In the genomic region with DNA sequence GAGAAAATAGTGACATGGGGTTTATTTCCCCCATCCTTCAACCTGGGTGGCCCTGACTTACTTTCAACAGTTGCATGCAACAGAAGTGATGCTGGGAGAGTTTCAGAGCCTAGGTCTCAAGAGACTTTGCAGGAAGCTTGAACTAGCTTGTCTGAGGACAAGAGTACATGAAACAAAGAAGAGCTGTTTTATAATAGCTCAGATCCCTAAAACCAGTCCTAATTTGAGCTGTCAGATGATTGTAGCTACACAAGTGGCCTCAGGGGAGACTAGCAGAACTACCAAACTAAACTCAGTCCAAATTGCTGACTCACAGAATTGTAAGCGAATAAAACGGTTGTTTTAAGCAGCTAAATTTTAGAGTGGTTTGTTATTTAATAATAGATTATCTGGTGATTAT, we compare ENCODE assay signal across 7 cellular contexts. TPM values are rescaled to one million over a fixed set of nuclear protein-coding genes. Genes with fewer than 3 reads are reported as not detected.
DNase-seq lines count a peak whose midpoint lies in the region; ATAC-seq lines count a peak whose summit lies in the region.

No MANE protein-coding gene starts in this region.

- no peak overlapping the region for H3K27ac Mint-ChIP-seq in activated CD4-positive, alpha-beta T cell treated with anti-CD3 and anti-CD28 coated beads for 36 hours
- H3K27ac Mint-ChIP-seq in CD8-positive, alpha-beta memory T cell, result peak overlapping the region in 1 of 8 donors; percentile 47

- H3K27ac ChIP-seq in CD8-positive, alpha-beta memory T cell (ENCODE audit: low read depth, low read length), result no peak overlapping the region

- peaks cover 3% of the 10 kb centered on the region for H3K9me3 Mint-ChIP-seq in activated CD4-positive, alpha-beta T cell treated with anti-CD3 and anti-CD28 coated beads for 36 hours (ENCODE audit: low read depth)
- no peaks in the 10 kb centered on the region for H3K9me3 Mint-ChIP-seq in CD8-positive, alpha-beta memory T cell

- no peaks in the 10 kb centered on the region for H3K27me3 ChIP-seq in CD8-positive, alpha-beta memory T cell (ENCODE audit: insufficient read depth, low read length, poor library complexity, severe bottlenecking)

- H3K27me3 Mint-ChIP-seq in activated CD4-positive, alpha-beta T cell treated with anti-CD3 and anti-CD28 coated beads for 36 hours, result no peaks in the 10 kb centered on the region
- H3K27me3 Mint-ChIP-seq in CD8-positive, alpha-beta memory T cell, result no peaks in the 10 kb centered on the region

- CTCF ChIA-PET in activated CD4-positive, alpha-beta T cell treated with anti-CD3 and anti-CD28 coated beads for 36 hours (lab: Charles Lee), result interaction anchor here (0.6 to 2.3 kb wide), 7 partner anchors 18 to 455 kb away, joined by 3 to 8 read pairs (median 3); no protein-coding TSS in a partner anchor
- CTCF ChIA-PET in CD8-positive, alpha-beta memory T cell (lab: Charles Lee), result no interaction called here

- peaks cover 20% of the 10 kb centered on the region for H3K36me3 Mint-ChIP-seq in activated CD4-positive, alpha-beta T cell treated with anti-CD3 and anti-CD28 coated beads for 36 hours (ENCODE audit: low read depth)
- peaks cover 4 to 20% (median 7%) of the 10 kb centered on the region in 3 donors for H3K36me3 Mint-ChIP-seq in CD8-positive, alpha-beta memory T cell

- ATAC-seq in GM18873 (IDR thresholded peaks at IDR 0.05; ENCODE audit: low FRiP score, unreplicated experiment) (peak; percentile 90), HG02852 (IDR thresholded peaks at IDR 0.05; ENCODE audit: unreplicated experiment) (peak; percentile 94)
- no peak for ATAC-seq in activated CD4-positive, alpha-beta T cell treated with anti-CD3 and anti-CD28 coated beads for 36 hours

- intact Hi-C loops in activated CD4-positive, alpha-beta T cell treated with anti-CD3 and anti-CD28 coated beads for 36 hours (cut with DNase I, micrococcal nuclease), result no loop called here

- POLR2A ChIA-PET in activated CD4-positive, alpha-beta T cell treated with anti-CD3 and anti-CD28 coated beads for 36 hours (lab: Charles Lee), result no interaction called here
- POLR2A ChIA-PET in CD8-positive, alpha-beta memory T cell (lab: Charles Lee), result no interaction called here

- H3K9me3 ChIP-seq in CD8-positive, alpha-beta memory T cell (ENCODE audit: low read length), result no peaks in the 10 kb centered on the region

- no peak overlapping the region for H3K4me3 Mint-ChIP-seq in activated CD4-positive, alpha-beta T cell treated with anti-CD3 and anti-CD28 coated beads for 36 hours
- H3K4me3 Mint-ChIP-seq in CD8-positive, alpha-beta memory T cell, result no peak overlapping the region

- H3K36me3 ChIP-seq in CD8-positive, alpha-beta memory T cell (ENCODE audit: insufficient read depth, low read length), result peaks cover 4% of the 10 kb centered on the region

- DNase-seq in NCI-H69 (lab: John Stamatoyannopoulos, UW) (peak; percentile 86), pons (ENCODE audit: low spot score) (peak; percentile 30), inferior parietal cortex (ENCODE audit: extremely low spot score) (no peak)
- no peak for DNase-seq in activated CD4-positive, alpha-beta T cell treated with anti-CD3 and anti-CD28 coated beads for 36 hours
- no peak for DNase-seq in CD8-positive, alpha-beta memory T cell

- H3K4me3 ChIP-seq in CD8-positive, alpha-beta memory T cell (ENCODE audit: low read length), result no peak overlapping the region

- peaks cover 54% of the 10 kb centered on the region for H3K4me1 Mint-ChIP-seq in activated CD4-positive, alpha-beta T cell treated with anti-CD3 and anti-CD28 coated beads for 36 hours
- H3K4me1 Mint-ChIP-seq in CD8-positive, alpha-beta memory T cell, result peaks cover 57 to 86% (median 83%) of the 10 kb centered on the region in 3 donors

- H3K4me1 ChIP-seq in CD8-positive, alpha-beta memory T cell (ENCODE audit: insufficient read depth, low read length), result peaks cover 13% of the 10 kb centered on the region

RNA-seq across cellular contexts. Expression of a gene that starts 17.1 kb away (rescaled TPM):
- 10 to 100 TPM; 27.3 to 37.0 TPM for total RNA-seq in activated CD4-positive, alpha-beta T cell treated with anti-CD3 and anti-CD28 coated beads for 36 hours
- total RNA-seq in CD8-positive, alpha-beta memory T cell, result 10 to 100 TPM; 39.7 to 40.5 TPM
- 5.4 TPM for polyA plus RNA-seq in CD8-positive, alpha-beta memory T cell

Comparison
In these comparisons a context has a peak if more than half of its experiments do, and no peak if none do; other contexts are left out.
1. DNase-seq: peak in NCI-H69 (single experiment) and pons (single experiment); none in activated CD4-positive, alpha-beta T cell treated with anti-CD3 and anti-CD28 coated beads for 36 hours (single experiment), inferior parietal cortex (single experiment) and CD8-positive, alpha-beta memory T cell (0 of 5).